8 cellular contexts compared by ENCODE assay signal in the genomic region with DNA sequence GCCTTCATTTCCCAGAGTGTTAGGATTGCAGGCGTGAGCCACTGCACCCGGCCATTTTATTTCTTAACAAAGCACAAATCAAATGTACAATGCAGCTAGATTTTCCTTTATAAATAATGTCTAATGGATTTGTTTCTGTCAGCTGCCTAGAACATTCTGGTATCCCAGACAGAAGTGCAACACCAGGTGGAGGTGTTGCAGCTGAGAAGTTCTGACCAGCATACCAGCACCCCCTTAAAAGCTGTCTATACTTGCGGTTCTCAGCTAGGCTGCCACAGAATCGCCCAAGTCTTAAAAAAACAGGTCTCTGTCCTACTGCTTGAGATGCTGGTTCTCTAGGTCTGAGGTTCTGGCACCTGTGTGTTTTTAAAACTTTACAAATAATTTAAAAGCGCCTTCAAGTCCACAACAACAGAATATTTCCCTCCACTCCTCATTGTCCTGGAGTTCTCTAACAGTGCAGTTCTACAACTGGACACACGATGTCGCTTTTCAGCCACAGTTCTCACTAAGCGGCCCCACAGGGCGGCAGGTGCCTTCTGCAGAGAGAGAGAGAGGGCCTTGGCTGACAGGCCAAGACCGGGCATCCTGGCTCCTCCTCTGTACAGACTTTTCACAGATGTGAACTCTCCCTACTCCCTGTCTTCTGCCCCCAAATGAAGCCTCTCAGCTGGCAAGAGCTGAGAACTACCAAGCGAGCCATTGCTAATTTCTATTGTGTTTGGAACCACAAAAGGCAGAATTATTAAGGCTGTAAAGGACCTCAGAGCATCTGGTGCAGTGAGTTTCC. TPM values are rescaled to one million over a fixed set of nuclear protein-coding genes. Genes with fewer than 3 reads are reported as not detected.
A peak's percentile ranks its signal among the peaks of the same experiment; 100 is the strongest.
DNase-seq lines count a peak whose midpoint lies in the region; ATAC-seq and TF ChIP-seq lines count a peak whose summit lies in the region.

No MANE protein-coding gene starts in this region.

- peak overlapping the region; percentile 83 for H2AFZ ChIP-seq in neuron (ENCODE audit: low read depth, low read length)

- H3K4me3 ChIP-seq in foreskin fibroblast (ENCODE audit: low read depth in 1 of 2, low read length in 2 of 2) (no peak overlapping the region), neuron (ENCODE audit: low read length) (no peak overlapping the region)

- ATAC-seq in HG03342 (IDR thresholded peaks at IDR 0.05; ENCODE audit: unreplicated experiment), result no peak

- H3K9me3 ChIP-seq in neuron (ENCODE audit: low read length), result no peaks in the 10 kb centered on the region

- TF ChIP-seq CTCF in foreskin fibroblast (IDR thresholded peaks at IDR 0.05; ENCODE audit: low read depth, low read length), result peak; percentile 88

- H3K27me3 ChIP-seq in neuron (ENCODE audit: insufficient read depth, low read length), result no peaks in the 10 kb centered on the region

- H3K36me3 ChIP-seq in neuron (ENCODE audit: insufficient read depth, low read length), result no peaks in the 10 kb centered on the region

- H3K4me1 ChIP-seq in neuron (ENCODE audit: insufficient read depth, low read length), result peaks cover 21% of the 10 kb centered on the region

- DNase-seq in GF-D8 (lab: John Stamatoyannopoulos, UW), result peak; percentile 34
- peak; percentile 80 for DNase-seq in M059J (ENCODE audit: low read depth)
- DNase-seq in RPMI7951 (ENCODE audit: low read depth), result peak; percentile 70
- peak; percentile 50 to 51 for DNase-seq in activated T-helper 1 cell treated with anti-CD3 and anti-CD28 coated beads, Interleukin-2, amount 50 U/mL, for 16 hours (ENCODE audit: low read depth in 1 of 2, low spot score in 1 of 2)
- DNase-seq in foreskin fibroblast, result peak; percentile 62 to 89
- peak; percentile 93 for DNase-seq in superior temporal gyrus (ENCODE audit: extremely low spot score)

RNA-seq across cellular contexts. Expression of gene MEOX1, which starts 32.6 kb away (rescaled TPM):
- not detected in 2 replicates for total RNA-seq in M059J (2014; rRNA removed; shearing (Covaris generic))
- under 0.01 TPM in 1 of 2 replicates, not detected in the other for total RNA-seq in RPMI7951 (2014; rRNA removed; shearing (Covaris generic))

Comparison
In these comparisons a context has a peak if more than half of its experiments do, and no peak if none do; other contexts are left out.
1. DNase-seq: peak in every context shown above with its lines; median percentile 93 in superior temporal gyrus; 80 in M059J; 76 in foreskin fibroblast; 70 in RPMI7951; 50 in activated T-helper 1 cell treated with anti-CD3 and anti-CD28 coated beads, Interleukin-2, amount 50 U/mL, for 16 hours; 34 in GF-D8.